In genomic region chr1:210236840-210237409, GRCh38 we compare ENCODE assay signal across 1 cellular context.
TF ChIP-seq lines count a peak whose summit lies in the region.

No MANE protein-coding gene starts in this region.

TF ChIP-seq in HEK293, 187 proteins besides CTCF, POLR2A, EP300 and RAD21 (continued from another document):
- TF ChIP-seq, protein P1, sequence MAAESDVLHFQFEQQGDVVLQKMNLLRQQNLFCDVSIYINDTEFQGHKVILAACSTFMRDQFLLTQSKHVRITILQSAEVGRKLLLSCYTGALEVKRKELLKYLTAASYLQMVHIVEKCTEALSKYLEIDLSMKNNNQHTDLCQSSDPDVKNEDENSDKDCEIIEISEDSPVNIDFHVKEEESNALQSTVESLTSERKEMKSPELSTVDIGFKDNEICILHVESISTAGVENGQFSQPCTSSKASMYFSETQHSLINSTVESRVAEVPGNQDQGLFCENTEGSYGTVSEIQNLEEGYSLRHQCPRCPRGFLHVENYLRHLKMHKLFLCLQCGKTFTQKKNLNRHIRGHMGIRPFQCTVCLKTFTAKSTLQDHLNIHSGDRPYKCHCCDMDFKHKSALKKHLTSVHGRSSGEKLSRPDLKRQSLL (tag by site-specific recombination; IDR thresholded peaks at IDR 0.05): peak; percentile 48
- TF ChIP-seq ZNF530 (tag by site-specific recombination; IDR thresholded peaks at IDR 0.05; ENCODE audit: low read depth) (no peak), ZNF423 (tag by site-specific recombination; IDR thresholded peaks at IDR 0.05) (0 out of 2 replicates have a peak, but pooled peaks have one; percentile 10), ZNF341 (tag by site-specific recombination; IDR thresholded peaks at IDR 0.05; ENCODE audit: low read depth) (peak; percentile 27), ZNF274 (IDR thresholded peaks at IDR 0.05; ENCODE audit: low read length) (no peak), ZNF274 (tag by site-specific recombination; IDR thresholded peaks at IDR 0.05; ENCODE audit: borderline replicate concordance) (no peak), GFI1B (tag by site-specific recombination; IDR thresholded peaks at IDR 0.05) (no peak), ZIC2 (tag by site-specific recombination; IDR thresholded peaks at IDR 0.05) (no peak), ZNF280C (tag by site-specific recombination; IDR thresholded peaks at IDR 0.05) (no peak), ZNF132 (tag by site-specific recombination; IDR thresholded peaks at IDR 0.05; ENCODE audit: borderline replicate concordance) (no peak), ZNF610 (tag by site-specific recombination; IDR thresholded peaks at IDR 0.05; ENCODE audit: borderline replicate concordance) (no peak)
- TF ChIP-seq, protein P2, sequence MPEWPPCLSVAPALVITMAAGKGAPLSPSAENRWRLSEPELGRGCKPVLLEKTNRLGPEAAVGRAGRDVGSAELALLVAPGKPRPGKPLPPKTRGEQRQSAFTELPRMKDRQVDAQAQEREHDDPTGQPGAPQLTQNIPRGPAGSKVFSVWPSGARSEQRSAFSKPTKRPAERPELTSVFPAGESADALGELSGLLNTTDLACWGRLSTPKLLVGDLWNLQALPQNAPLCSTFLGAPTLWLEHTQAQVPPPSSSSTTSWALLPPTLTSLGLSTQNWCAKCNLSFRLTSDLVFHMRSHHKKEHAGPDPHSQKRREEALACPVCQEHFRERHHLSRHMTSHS (tag by site-specific recombination; IDR thresholded peaks at IDR 0.05): no peak
- TF ChIP-seq, protein P3, sequence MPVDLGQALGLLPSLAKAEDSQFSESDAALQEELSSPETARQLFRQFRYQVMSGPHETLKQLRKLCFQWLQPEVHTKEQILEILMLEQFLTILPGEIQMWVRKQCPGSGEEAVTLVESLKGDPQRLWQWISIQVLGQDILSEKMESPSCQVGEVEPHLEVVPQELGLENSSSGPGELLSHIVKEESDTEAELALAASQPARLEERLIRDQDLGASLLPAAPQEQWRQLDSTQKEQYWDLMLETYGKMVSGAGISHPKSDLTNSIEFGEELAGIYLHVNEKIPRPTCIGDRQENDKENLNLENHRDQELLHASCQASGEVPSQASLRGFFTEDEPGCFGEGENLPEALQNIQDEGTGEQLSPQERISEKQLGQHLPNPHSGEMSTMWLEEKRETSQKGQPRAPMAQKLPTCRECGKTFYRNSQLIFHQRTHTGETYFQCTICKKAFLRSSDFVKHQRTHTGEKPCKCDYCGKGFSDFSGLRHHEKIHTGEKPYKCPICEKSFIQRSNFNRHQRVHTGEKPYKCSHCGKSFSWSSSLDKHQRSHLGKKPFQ (tag by site-specific recombination; IDR thresholded peaks at IDR 0.05): no peak; the same call in 1 of the 2 replicates
- TF ChIP-seq, protein P4, sequence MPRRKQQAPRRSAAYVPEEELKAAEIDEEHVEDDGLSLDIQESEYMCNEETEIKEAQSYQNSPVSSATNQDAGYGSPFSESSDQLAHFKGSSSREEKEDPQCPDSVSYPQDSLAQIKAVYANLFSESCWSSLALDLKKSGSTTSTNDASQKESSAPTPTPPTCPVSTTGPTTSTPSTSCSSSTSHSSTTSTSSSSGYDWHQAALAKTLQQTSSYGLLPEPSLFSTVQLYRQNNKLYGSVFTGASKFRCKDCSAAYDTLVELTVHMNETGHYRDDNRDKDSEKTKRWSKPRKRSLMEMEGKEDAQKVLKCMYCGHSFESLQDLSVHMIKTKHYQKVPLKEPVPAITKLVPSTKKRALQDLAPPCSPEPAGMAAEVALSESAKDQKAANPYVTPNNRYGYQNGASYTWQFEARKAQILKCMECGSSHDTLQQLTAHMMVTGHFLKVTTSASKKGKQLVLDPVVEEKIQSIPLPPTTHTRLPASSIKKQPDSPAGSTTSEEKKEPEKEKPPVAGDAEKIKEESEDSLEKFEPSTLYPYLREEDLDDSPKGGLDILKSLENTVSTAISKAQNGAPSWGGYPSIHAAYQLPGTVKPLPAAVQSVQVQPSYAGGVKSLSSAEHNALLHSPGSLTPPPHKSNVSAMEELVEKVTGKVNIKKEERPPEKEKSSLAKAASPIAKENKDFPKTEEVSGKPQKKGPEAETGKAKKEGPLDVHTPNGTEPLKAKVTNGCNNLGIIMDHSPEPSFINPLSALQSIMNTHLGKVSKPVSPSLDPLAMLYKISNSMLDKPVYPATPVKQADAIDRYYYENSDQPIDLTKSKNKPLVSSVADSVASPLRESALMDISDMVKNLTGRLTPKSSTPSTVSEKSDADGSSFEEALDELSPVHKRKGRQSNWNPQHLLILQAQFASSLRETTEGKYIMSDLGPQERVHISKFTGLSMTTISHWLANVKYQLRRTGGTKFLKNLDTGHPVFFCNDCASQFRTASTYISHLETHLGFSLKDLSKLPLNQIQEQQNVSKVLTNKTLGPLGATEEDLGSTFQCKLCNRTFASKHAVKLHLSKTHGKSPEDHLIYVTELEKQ (tag by site-specific recombination; IDR thresholded peaks at IDR 0.05; ENCODE audit: borderline replicate concordance): no peak
- TF ChIP-seq, protein P5, sequence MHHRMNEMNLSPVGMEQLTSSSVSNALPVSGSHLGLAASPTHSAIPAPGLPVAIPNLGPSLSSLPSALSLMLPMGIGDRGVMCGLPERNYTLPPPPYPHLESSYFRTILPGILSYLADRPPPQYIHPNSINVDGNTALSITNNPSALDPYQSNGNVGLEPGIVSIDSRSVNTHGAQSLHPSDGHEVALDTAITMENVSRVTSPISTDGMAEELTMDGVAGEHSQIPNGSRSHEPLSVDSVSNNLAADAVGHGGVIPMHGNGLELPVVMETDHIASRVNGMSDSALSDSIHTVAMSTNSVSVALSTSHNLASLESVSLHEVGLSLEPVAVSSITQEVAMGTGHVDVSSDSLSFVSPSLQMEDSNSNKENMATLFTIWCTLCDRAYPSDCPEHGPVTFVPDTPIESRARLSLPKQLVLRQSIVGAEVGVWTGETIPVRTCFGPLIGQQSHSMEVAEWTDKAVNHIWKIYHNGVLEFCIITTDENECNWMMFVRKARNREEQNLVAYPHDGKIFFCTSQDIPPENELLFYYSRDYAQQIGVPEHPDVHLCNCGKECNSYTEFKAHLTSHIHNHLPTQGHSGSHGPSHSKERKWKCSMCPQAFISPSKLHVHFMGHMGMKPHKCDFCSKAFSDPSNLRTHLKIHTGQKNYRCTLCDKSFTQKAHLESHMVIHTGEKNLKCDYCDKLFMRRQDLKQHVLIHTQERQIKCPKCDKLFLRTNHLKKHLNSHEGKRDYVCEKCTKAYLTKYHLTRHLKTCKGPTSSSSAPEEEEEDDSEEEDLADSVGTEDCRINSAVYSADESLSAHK (tag by site-specific recombination; IDR thresholded peaks at IDR 0.05): no peak
- TF ChIP-seq, protein P6, sequence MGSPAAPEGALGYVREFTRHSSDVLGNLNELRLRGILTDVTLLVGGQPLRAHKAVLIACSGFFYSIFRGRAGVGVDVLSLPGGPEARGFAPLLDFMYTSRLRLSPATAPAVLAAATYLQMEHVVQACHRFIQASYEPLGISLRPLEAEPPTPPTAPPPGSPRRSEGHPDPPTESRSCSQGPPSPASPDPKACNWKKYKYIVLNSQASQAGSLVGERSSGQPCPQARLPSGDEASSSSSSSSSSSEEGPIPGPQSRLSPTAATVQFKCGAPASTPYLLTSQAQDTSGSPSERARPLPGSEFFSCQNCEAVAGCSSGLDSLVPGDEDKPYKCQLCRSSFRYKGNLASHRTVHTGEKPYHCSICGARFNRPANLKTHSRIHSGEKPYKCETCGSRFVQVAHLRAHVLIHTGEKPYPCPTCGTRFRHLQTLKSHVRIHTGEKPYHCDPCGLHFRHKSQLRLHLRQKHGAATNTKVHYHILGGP (tag by site-specific recombination; IDR thresholded peaks at IDR 0.05): no peak
- TF ChIP-seq, protein P7, sequence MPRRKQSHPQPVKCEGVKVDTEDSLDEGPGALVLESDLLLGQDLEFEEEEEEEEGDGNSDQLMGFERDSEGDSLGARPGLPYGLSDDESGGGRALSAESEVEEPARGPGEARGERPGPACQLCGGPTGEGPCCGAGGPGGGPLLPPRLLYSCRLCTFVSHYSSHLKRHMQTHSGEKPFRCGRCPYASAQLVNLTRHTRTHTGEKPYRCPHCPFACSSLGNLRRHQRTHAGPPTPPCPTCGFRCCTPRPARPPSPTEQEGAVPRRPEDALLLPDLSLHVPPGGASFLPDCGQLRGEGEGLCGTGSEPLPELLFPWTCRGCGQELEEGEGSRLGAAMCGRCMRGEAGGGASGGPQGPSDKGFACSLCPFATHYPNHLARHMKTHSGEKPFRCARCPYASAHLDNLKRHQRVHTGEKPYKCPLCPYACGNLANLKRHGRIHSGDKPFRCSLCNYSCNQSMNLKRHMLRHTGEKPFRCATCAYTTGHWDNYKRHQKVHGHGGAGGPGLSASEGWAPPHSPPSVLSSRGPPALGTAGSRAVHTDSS (tag by site-specific recombination; IDR thresholded peaks at IDR 0.05): no peak
